Comparison of ENCODE assay signal across 8 cellular contexts in genomic region chr3:111071257-111072015, GRCh38. TPM values are rescaled to one million over a fixed set of nuclear protein-coding genes. Genes with fewer than 3 reads are reported as not detected.
DNase-seq lines count a peak whose midpoint lies in the region; ATAC-seq and TF ChIP-seq lines count a peak whose summit lies in the region.

Gene NECTIN3, plus strand, starts transcription at chr3:111071816. Its CDS starts 202 bp downstream, at chr3:111072018.

- TF ChIP-seq CTCF in adrenal gland (IDR thresholded peaks at IDR 0.05) (no peak), osteoblast (IDR thresholded peaks at IDR 0.05; ENCODE audit: extremely low read depth, low read depth, low read length) (no peak)

- DNase-seq in COLO668 (lab: John Stamatoyannopoulos, UW; ENCODE audit: unreplicated experiment) (peak; percentile 81), HuH-7.5 (ENCODE audit: low spot score) (peak; percentile 75), SW 1271 (lab: John Stamatoyannopoulos, UW) (peak; percentile 85 to 97), adrenal gland (peak; percentile 94 to 97 (median 95)), Right ventricle myocardium superior (peak; percentile 95), osteoblast (ENCODE audit: insufficient read length, low spot score, missing footprints) (peak; percentile 96), superior temporal gyrus (ENCODE audit: extremely low spot score) (peak; percentile 92)

- peaks cover 46% of the 10 kb centered on the region for H3K79me2 ChIP-seq in osteoblast (ENCODE audit: insufficient read depth, low read length)

- WGBS in adrenal gland, 4 donors: 0 to 1% (median 1%) methylated on average over 33 to 77 of the region's 77 CpGs; no CpG with 5 or more reads in 1 of the 4 donors

- peak within 1 kb of the TSS; percentile 60 to 90 (median 76) for H3K4me3 ChIP-seq in adrenal gland
- peak within 1 kb of the TSS; percentile 91 for H3K4me3 ChIP-seq in osteoblast (ENCODE audit: insufficient read depth, low read length)

- H3K36me3 ChIP-seq in adrenal gland (replicated peaks in 1 of 2) (no peaks in the 10 kb centered on the region), osteoblast (ENCODE audit: insufficient read depth, low read length) (no peaks in the 10 kb centered on the region)

- peak within 1 kb of the TSS; percentile 94 for H2AFZ ChIP-seq in osteoblast (ENCODE audit: low read length)

- peak within 1 kb of the TSS; percentile 97 for H3K4me2 ChIP-seq in osteoblast (ENCODE audit: insufficient read depth, low read length)

- ATAC-seq in GM21390 (IDR thresholded peaks at IDR 0.05; ENCODE audit: unreplicated experiment) (peak; percentile 83), Right ventricle myocardium superior (ENCODE audit: poor library complexity) (peak; percentile 95)

- TF ChIP-seq POLR2A in adrenal gland (IDR thresholded peaks at IDR 0.05): peak in 1 of 2 donors; percentile 71

- H3K27ac ChIP-seq in adrenal gland: peak within 1 kb of the TSS; percentile 70 to 90 (median 82)
- peak within 1 kb of the TSS; percentile 84 for H3K27ac ChIP-seq in osteoblast (ENCODE audit: low read depth, low read length)

- no peaks in the 10 kb centered on the region for H3K27me3 ChIP-seq in adrenal gland
- no peaks in the 10 kb centered on the region for H3K27me3 ChIP-seq in osteoblast (ENCODE audit: insufficient read depth, low read length)

- peaks cover 14 to 19% of the 10 kb centered on the region in 2 donors for H3K4me1 ChIP-seq in adrenal gland (replicated peaks in 1 of 2)
- peaks cover 25% of the 10 kb centered on the region for H3K4me1 ChIP-seq in osteoblast (ENCODE audit: insufficient read depth, low read length)

- peaks cover 4% of the 10 kb centered on the region for H4K20me1 ChIP-seq in osteoblast (ENCODE audit: insufficient read depth, low read length)

- H3K9me3 ChIP-seq in adrenal gland (replicated peaks in 1 of 3) (no peaks in the 10 kb centered on the region), osteoblast (ENCODE audit: low read depth, low read length) (no peaks in the 10 kb centered on the region)

- intact Hi-C loops in adrenal gland (cut with DNase I): no loop called here
- intact Hi-C loops in Right ventricle myocardium superior (cut with DNase I): no loop called here

RNA-seq across cellular contexts. Expression of gene NECTIN3, which starts in this region (rescaled TPM):
- 10 to 100 TPM in 7 of 8 donors, 1 to 10 TPM in 1; 9.1 to 22.7 (median 15.2) TPM for total RNA-seq in adrenal gland
- polyA plus RNA-seq in adrenal gland: 10 to 100 TPM in 1 of 3 donors, 1 to 10 TPM in 2; 1.3 to 31.5 (median 1.6) TPM
- 9.5 TPM for total RNA-seq in Right ventricle myocardium superior
- 39.8 and 52.5 TPM in 2 replicates for total RNA-seq in osteoblast

Comparison
In these comparisons a context has a peak if more than half of its experiments do, and no peak if none do; other contexts are left out.
1. Peak in every context shown above with its lines: DNase-seq, ATAC-seq, H3K4me3 ChIP-seq and H3K27ac ChIP-seq.